28 cellular contexts compared by ENCODE assay signal in genomic region chr6:96995903-96996302, GRCh38.
"Had no signal": no experiment of that assay in that cellular context is flagged by ENCODE, and none has a peak within 500 bp of the region (broad histone marks: within the 10 kb centered on the region; RNA-seq: fewer than 3 reads in every experiment).

No MANE protein-coding gene starts in this region.

- H3K36me3 Mint-ChIP-seq: stimulated activated effector memory CD8-positive, alpha-beta T cell treated with anti-CD3 and anti-CD28 coated beads, Interleukin-12 subunit alpha, Interleukin-12 subunit beta, amount 100 ng/mL, for 72 hours; stimulated activated naive B cell treated with anti-CD40 and anti-IgM and Interleukin-4, amounts not matched to agents 10 μg/mL and 1 μg/mL and 100 μg/mL, for 72 hours; type B pancreatic cell had no signal

- H3K27me3 ChIP-seq: stomach, suprapubic skin, testis, thyroid gland, tibial artery, tibial nerve, transverse colon, upper lobe of left lung, upper lobe of right lung, uterus, vagina had no signal

- H3K27ac Mint-ChIP-seq: stimulated activated effector memory CD8-positive, alpha-beta T cell treated with anti-CD3 and anti-CD28 coated beads, Interleukin-12 subunit alpha, Interleukin-12 subunit beta, amount 100 ng/mL, for 72 hours; stimulated activated memory B cell treated with anti-CD40 and anti-IgM and Interleukin-4, amounts not matched to agents 10 μg/mL and 1 μg/mL and 100 μg/mL, for 72 hours; stimulated activated naive B cell treated with anti-CD40 and anti-IgM and Interleukin-4, amounts not matched to agents 10 μg/mL and 1 μg/mL and 100 μg/mL, for 72 hours; stimulated activated naive CD8-positive, alpha-beta T cell treated with anti-CD3 and anti-CD28 coated beads, Interleukin-15, amount 100 ng/mL, for 72 hours; stimulated activated naive CD8-positive, alpha-beta T cell treated with anti-CD3 and anti-CD28 coated beads, Interleukin-15, Interleukin-2, amounts not matched to agents 100 ng/mL and 50 ng/mL, for 24 hours; type B pancreatic cell had no signal

- H3K27me3 Mint-ChIP-seq: stimulated activated memory B cell treated with anti-CD40 and anti-IgM and Interleukin-4, amounts not matched to agents 10 μg/mL and 1 μg/mL and 100 μg/mL, for 72 hours; stimulated activated naive CD8-positive, alpha-beta T cell treated with anti-CD3 and anti-CD28 coated beads, Interleukin-15, amount 100 ng/mL, for 72 hours; stimulated activated naive CD8-positive, alpha-beta T cell treated with anti-CD3 and anti-CD28 coated beads, Interleukin-15, Interleukin-2, amounts not matched to agents 100 ng/mL and 50 ng/mL, for 24 hours; type B pancreatic cell had no signal

- DNase-seq: stimulated activated CD4-positive, alpha-beta T cell treated with anti-CD3 and anti-CD28 coated beads, Interleukin-2, amount 100 ng/mL, for 48 hours; stimulated activated CD4-positive, alpha-beta T cell treated with anti-CD3 and anti-CD28 coated beads, Interleukin-4, amount 100 ng/mL, for 1 hour; stimulated activated CD4-positive, alpha-beta T cell treated with anti-CD3 and anti-CD28 coated beads, Interleukin-4, amount 100 ng/mL, for 24 hours; stimulated activated CD4-positive, alpha-beta T cell treated with anti-CD3 and anti-CD28 coated beads, Interleukin-4, amount 100 ng/mL, for 4 hours; stimulated activated CD8-positive, alpha-beta memory T cell treated with anti-CD3 and anti-CD28 coated beads, Interleukin-4, amount 100 ng/mL, for 48 hours; stimulated activated naive B cell treated with anti-CD40 and anti-IgM and Interleukin-4, amounts not matched to agents 10 μg/mL and 1 μg/mL and 100 μg/mL, for 72 hours; stimulated activated naive CD4-positive, alpha-beta T cell; stimulated activated naive CD4-positive, alpha-beta T cell treated with Interleukin-2 at 50 U/mL for 16 hours; stimulated activated naive CD8-positive, alpha-beta T cell treated with anti-CD3 and anti-CD28 coated beads, Interleukin-15, amount 100 ng/mL, for 72 hours; stimulated activated naive CD8-positive, alpha-beta T cell treated with anti-CD3 and anti-CD28 coated beads, Interleukin-15, Interleukin-2, amounts not matched to agents 100 U/mL and 50 U/mL, for 24 hours; stomach; substantia nigra; testis; thyroid gland; tibial artery; transverse colon; trophoblast cell; upper lobe of right lung; uterus had no signal

- H3K27ac ChIP-seq: stomach, suprapubic skin, testis, thoracic aorta, thyroid gland, tibial artery, tibial nerve, transverse colon, upper lobe of left lung, upper lobe of right lung, uterus, vagina had no signal

- ATAC-seq: stimulated activated effector memory CD8-positive, alpha-beta T cell treated with anti-CD3 and anti-CD28 coated beads, Interleukin-12 subunit alpha, Interleukin-12 subunit beta, amount 100 ng/mL, for 72 hours; stimulated activated memory B cell treated with anti-CD40 and anti-IgM and Interleukin-4, amounts not matched to agents 10 μg/mL and 1 μg/mL and 100 μg/mL, for 72 hours; stimulated activated naive B cell treated with anti-CD40 and anti-IgM and Interleukin-4, amounts not matched to agents 10 μg/mL and 1 μg/mL and 100 μg/mL, for 72 hours; stimulated activated naive CD8-positive, alpha-beta T cell treated with anti-CD3 and anti-CD28 coated beads, Interleukin-15, amount 100 ng/mL, for 72 hours; stimulated activated naive CD8-positive, alpha-beta T cell treated with anti-CD3 and anti-CD28 coated beads, Interleukin-15, Interleukin-2, amounts not matched to agents 100 U/mL and 50 U/mL, for 24 hours; upper lobe of right lung had no signal

- H3K4me3 Mint-ChIP-seq: stimulated activated effector memory CD8-positive, alpha-beta T cell treated with anti-CD3 and anti-CD28 coated beads, Interleukin-12 subunit alpha, Interleukin-12 subunit beta, amount 100 ng/mL, for 72 hours; stimulated activated memory B cell treated with anti-CD40 and anti-IgM and Interleukin-4, amounts not matched to agents 10 μg/mL and 1 μg/mL and 100 μg/mL, for 72 hours; stimulated activated naive B cell treated with anti-CD40 and anti-IgM and Interleukin-4, amounts not matched to agents 10 μg/mL and 1 μg/mL and 100 μg/mL, for 72 hours; stimulated activated naive CD8-positive, alpha-beta T cell treated with anti-CD3 and anti-CD28 coated beads, Interleukin-15, amount 100 ng/mL, for 72 hours; stimulated activated naive CD8-positive, alpha-beta T cell treated with anti-CD3 and anti-CD28 coated beads, Interleukin-15, Interleukin-2, amounts not matched to agents 100 ng/mL and 50 ng/mL, for 24 hours; type B pancreatic cell had no signal

- H3K9me3 Mint-ChIP-seq: stimulated activated effector memory CD8-positive, alpha-beta T cell treated with anti-CD3 and anti-CD28 coated beads, Interleukin-12 subunit alpha, Interleukin-12 subunit beta, amount 100 ng/mL, for 72 hours; stimulated activated naive B cell treated with anti-CD40 and anti-IgM and Interleukin-4, amounts not matched to agents 10 μg/mL and 1 μg/mL and 100 μg/mL, for 72 hours; stimulated activated naive CD8-positive, alpha-beta T cell treated with anti-CD3 and anti-CD28 coated beads, Interleukin-15, amount 100 ng/mL, for 72 hours; stimulated activated naive CD8-positive, alpha-beta T cell treated with anti-CD3 and anti-CD28 coated beads, Interleukin-15, Interleukin-2, amounts not matched to agents 100 ng/mL and 50 ng/mL, for 24 hours; type B pancreatic cell had no signal

- H3K4me1 Mint-ChIP-seq: stimulated activated effector memory CD8-positive, alpha-beta T cell treated with anti-CD3 and anti-CD28 coated beads, Interleukin-12 subunit alpha, Interleukin-12 subunit beta, amount 100 ng/mL, for 72 hours; stimulated activated memory B cell treated with anti-CD40 and anti-IgM and Interleukin-4, amounts not matched to agents 10 μg/mL and 1 μg/mL and 100 μg/mL, for 72 hours; stimulated activated naive B cell treated with anti-CD40 and anti-IgM and Interleukin-4, amounts not matched to agents 10 μg/mL and 1 μg/mL and 100 μg/mL, for 72 hours; stimulated activated naive CD8-positive, alpha-beta T cell treated with anti-CD3 and anti-CD28 coated beads, Interleukin-15, amount 100 ng/mL, for 72 hours had no signal

- H3K4me3 ChIP-seq: stomach, suprapubic skin, testis, thoracic aorta, thyroid gland, tibial artery, tibial nerve, transverse colon, upper lobe of left lung, upper lobe of right lung, uterus, vagina had no signal
